17 cellular contexts compared by ENCODE assay signal in genomic region chr2:82023710-82024109, GRCh38.
A peak's percentile ranks its signal among the peaks of the same experiment; 100 is the strongest.
DNase-seq lines count a peak whose midpoint lies in the region; ATAC-seq and TF ChIP-seq lines count a peak whose summit lies in the region.
"Had no signal": no experiment of that assay in that cellular context is flagged by ENCODE, and none has a peak within 500 bp of the region (broad histone marks: within the 10 kb centered on the region; RNA-seq: fewer than 3 reads in every experiment).

No MANE protein-coding gene starts in this region.

- H2AFZ ChIP-seq in GM23338, result peak overlapping the region; percentile 82; the same call in 1 of the 2 replicates

- peaks cover 7% of the 10 kb centered on the region; the same call in 1 of the 2 replicates for H3K9me2 ChIP-seq in GM23338 (ENCODE audit: insufficient read depth)

- no peaks in the 10 kb centered on the region; the same call in 2 of the 3 replicates for H3K9me3 Mint-ChIP-seq in GM23338
- H3K9me3 Mint-ChIP-seq in WTC11, result peaks cover 35% of the 10 kb centered on the region
- peaks cover 18% of the 10 kb centered on the region for H3K9me3 Mint-ChIP-seq in osteocyte (ENCODE audit: unreplicated experiment)

- peak; percentile 51 for DNase-seq in GM23338 (ENCODE audit: low spot score)
- peak; percentile 13 for DNase-seq in NB4 (ENCODE audit: low read depth)
- peak; percentile 44 for DNase-seq in WTC11 (ENCODE audit: low spot score)
- DNase-seq in osteocyte (ENCODE audit: extremely low spot score, unreplicated experiment), result no peak
- DNase-seq in activated CD4-positive, CD25-positive, alpha-beta regulatory T cell (lab: John Stamatoyannopoulos, UW), result no peak
- DNase-seq in activated CD8-positive, alpha-beta memory T cell treated with anti-CD3 and anti-CD28 coated beads for 24 hours, result no peak
- DNase-seq: activated CD4-positive, alpha-beta T cell treated with anti-CD3 and anti-CD28 coated beads, Interleukin-2, amount 50 U/mL, for 1 hour; amygdala; colonic mucosa; GDM1; HFFc6; NCI-H510A treated with DMSO at 0.1 percent for 48 hours; stimulated activated CD4-positive, alpha-beta T cell treated with anti-CD3 and anti-CD28 coated beads, Interleukin-4, amount 100 ng/mL, for 24 hours had no signal

- no peaks in the 10 kb centered on the region; the same call in 2 of the 3 replicates for H3K36me3 Mint-ChIP-seq in GM23338 (ENCODE audit: low read depth)
- peaks cover 13% of the 10 kb centered on the region for H3K36me3 Mint-ChIP-seq in WTC11
- H3K36me3 Mint-ChIP-seq in osteocyte (ENCODE audit: unreplicated experiment), result no peaks in the 10 kb centered on the region

- ATAC-seq in GM23338, result peak; percentile 56
- ATAC-seq in WTC11, result peak; percentile 59; the same call in 1 of the 2 replicates
- no peak for ATAC-seq in HG03039 (IDR thresholded peaks at IDR 0.05; ENCODE audit: unreplicated experiment)
- ATAC-seq: esophagus mucosa, left lobe of liver, right cardiac atrium had no signal

- H3K4me2 ChIP-seq in GM23338, result no peak overlapping the region

- POLR2A ChIA-PET in WTC11 (lab: Charles Lee), result no interaction called here

- H3K79me2 ChIP-seq in GM23338 (replicated peaks; ENCODE audit: insufficient read depth), result no peaks in the 10 kb centered on the region

- H3K27ac Mint-ChIP-seq in GM23338, result no peak overlapping the region
- no peak overlapping the region for H3K27ac Mint-ChIP-seq in WTC11
- H3K27ac Mint-ChIP-seq in osteocyte (ENCODE audit: unreplicated experiment), result no peak overlapping the region
- H3K27ac Mint-ChIP-seq: HFFc6 had no signal

- H3K4me1 Mint-ChIP-seq in GM23338 (no peaks in the 10 kb centered on the region; the same call in 2 of the 3 replicates), WTC11 (peaks cover 11% of the 10 kb centered on the region), osteocyte (ENCODE audit: unreplicated experiment) (no peaks in the 10 kb centered on the region)

- CTCF ChIA-PET in WTC11 (lab: Charles Lee), result no interaction called here

- H4K20me1 ChIP-seq in GM23338 (replicated peaks; ENCODE audit: insufficient read depth), result no peaks in the 10 kb centered on the region

- H3K4me1 ChIP-seq in GM23338 (ENCODE audit: insufficient read depth), result no peaks in the 10 kb centered on the region
- H3K4me1 ChIP-seq: colonic mucosa had no signal

- no peaks in the 10 kb centered on the region for H3K27me3 ChIP-seq in GM23338 (ENCODE audit: insufficient read depth)
- H3K27me3 ChIP-seq: colonic mucosa had no signal

- TF ChIP-seq POLR2A in NB4 (IDR thresholded peaks at IDR 0.05; ENCODE audit: extremely low read depth, insufficient read length), result no peak

- peak; percentile 55 to 74 for TF ChIP-seq CTCF in GM23338 (conservative IDR thresholded peaks at IDR 0.05; ENCODE audit: low read depth in 2 of 2)
- peak; percentile 45 for TF ChIP-seq CTCF in NB4 (IDR thresholded peaks at IDR 0.05; ENCODE audit: low read depth, low read length)
- peak; percentile 57 for TF ChIP-seq CTCF in WTC11 (IDR thresholded peaks at IDR 0.05)
- TF ChIP-seq CTCF in osteocyte (IDR thresholded peaks at IDR 0.05), result peak; percentile 13

- peaks cover 5% of the 10 kb centered on the region for H3K27me3 Mint-ChIP-seq in GM23338 (ENCODE audit: insufficient read depth, low read depth, poor library complexity)
- no peaks in the 10 kb centered on the region; the same call in 1 of the 2 replicates for H3K27me3 Mint-ChIP-seq in WTC11 (ENCODE audit: low read depth)
- H3K27me3 Mint-ChIP-seq in osteocyte (ENCODE audit: unreplicated experiment), result no peaks in the 10 kb centered on the region

- no peaks in the 10 kb centered on the region for H3K36me3 ChIP-seq in GM23338 (ENCODE audit: insufficient read depth)
- H3K36me3 ChIP-seq: colonic mucosa had no signal

- H3F3A ChIP-seq in GM23338 (replicated peaks; ENCODE audit: low read depth), result no peaks in the 10 kb centered on the region

- H3K4me3 ChIP-seq in GM23338 (no peak overlapping the region), NB4 (ENCODE audit: low read depth, low read length) (no peak overlapping the region)
- H3K4me3 ChIP-seq: colonic mucosa had no signal

- H3K4me3 Mint-ChIP-seq in GM23338 (no peak overlapping the region), WTC11 (no peak overlapping the region), osteocyte (ENCODE audit: unreplicated experiment) (no peak overlapping the region)
- H3K4me3 Mint-ChIP-seq: HFFc6 had no signal

- H3K27ac ChIP-seq in GM23338 (ENCODE audit: low read depth), result no peak overlapping the region
- H3K27ac ChIP-seq: colonic mucosa had no signal

TF ChIP-seq in GM23338, 12 proteins besides CTCF, POLR2A, EP300 and RAD21:
- TF ChIP-seq STAT1 (IDR thresholded peaks at IDR 0.05; ENCODE audit: unreplicated experiment) (no peak), EZH2 (IDR thresholded peaks at IDR 0.05; ENCODE audit: low read depth, unreplicated experiment) (no peak), CREB1 (CRISPR knock-in tag; IDR thresholded peaks at IDR 0.05; ENCODE audit: low read depth) (no peak)

TF ChIP-seq in WTC11, 78 proteins besides CTCF, POLR2A, EP300 and RAD21:
- no peak for TF ChIP-seq SP1 (CRISPR knock-in tag; conservative IDR thresholded peaks at IDR 0.05)
- no peak for TF ChIP-seq TCF7 (CRISPR knock-in tag; IDR thresholded peaks at IDR 0.05; ENCODE audit: low read depth)
- TF ChIP-seq ATF6 (CRISPR knock-in tag; IDR thresholded peaks at IDR 0.05), result no peak
- no peak for TF ChIP-seq IRF1 (CRISPR knock-in tag; IDR thresholded peaks at IDR 0.05)

Comparison
In these comparisons a context has a peak if more than half of its experiments do, and no peak if none do; other contexts are left out.
1. DNase-seq: peak in GM23338 (single experiment), NB4 (single experiment) and WTC11 (single experiment); none in osteocyte (single experiment), activated CD4-positive, CD25-positive, alpha-beta regulatory T cell (0 of 4) and activated CD8-positive, alpha-beta memory T cell treated with anti-CD3 and anti-CD28 coated beads for 24 hours (single experiment).
2. CTCF ChIP-seq: peak in every context shown above with its lines; median percentile 64 in GM23338; 57 in WTC11; 45 in NB4; 13 in osteocyte.